Comparison of ENCODE assay signal across 9 cellular contexts in genomic region chr11:75667831-75668507, GRCh38. TPM values are rescaled to one million over a fixed set of nuclear protein-coding genes. Genes with fewer than 3 reads are reported as not detected.
DNase-seq lines count a peak whose midpoint lies in the region; ATAC-seq and TF ChIP-seq lines count a peak whose summit lies in the region.
"Had no signal": no experiment of that assay in that cellular context is flagged by ENCODE, and none has a peak within 500 bp of the region (broad histone marks: within the 10 kb centered on the region; RNA-seq: fewer than 3 reads in every experiment).

No MANE protein-coding gene starts in this region.

- 6 to 9% methylated on average over 8 to 9 of the region's 77 CpGs for WGBS in esophagus squamous epithelium, 2 donors

- H3K36me3 Mint-ChIP-seq in IgD-negative memory B cell: no peaks in the 10 kb centered on the region
- 0 out of 2 replicates have a peak, but pooled peaks cover 3% of the 10 kb centered on the region for H3K36me3 Mint-ChIP-seq in WTC11
- no peaks in the 10 kb centered on the region for H3K36me3 Mint-ChIP-seq in type B pancreatic cell

- no peaks in the 10 kb centered on the region for H3K9me3 ChIP-seq in esophagus squamous epithelium
- H3K9me3 ChIP-seq in mucosa of descending colon: no peaks in the 10 kb centered on the region

- ATAC-seq in WTC11 (peak; percentile 20), mucosa of descending colon (peak; percentile 50), GM19035 (IDR thresholded peaks at IDR 0.05; ENCODE audit: unreplicated experiment) (no peak)

- H3K27me3 Mint-ChIP-seq in IgD-negative memory B cell (peaks cover 40% of the 10 kb centered on the region), WTC11 (ENCODE audit: low read depth) (peaks cover 85% of the 10 kb centered on the region), type B pancreatic cell (peaks cover 85% of the 10 kb centered on the region)

- CTCF ChIA-PET in WTC11 (lab: Charles Lee): interaction anchor here (0.8 to 1.7 kb wide), 8 partner anchors 22 to 84 kb away, joined by 3 to 9 read pairs (median 5); no protein-coding TSS in a partner anchor

- TF ChIP-seq CTCF in WTC11 (IDR thresholded peaks at IDR 0.05) (no peak), esophagus squamous epithelium (IDR thresholded peaks at IDR 0.05) (no peak), mucosa of descending colon (IDR thresholded peaks at IDR 0.05) (no peak), type B pancreatic cell (conservative IDR thresholded peaks at IDR 0.05) (no peak)

- DNase-seq in Daoy (ENCODE audit: low read depth): peak; percentile 64
- peak; percentile 74 for DNase-seq in WTC11 (ENCODE audit: low spot score)
- DNase-seq in esophagus squamous epithelium (lab: John Stamatoyannopoulos, UW): no peak
- DNase-seq in mucosa of descending colon: peak in 2 of 3 donors; percentile 13 to 33
- DNase-seq in type B pancreatic cell (ENCODE audit: extremely low spot score, unreplicated experiment): peak; percentile 75
- DNase-seq in effector CD4-positive, alpha-beta T cell: no peak

- H3K4me1 ChIP-seq in esophagus squamous epithelium: peaks cover 12 to 24% (median 18%) of the 10 kb centered on the region in 3 donors
- peaks cover 8% of the 10 kb centered on the region for H3K4me1 ChIP-seq in mucosa of descending colon (ENCODE audit: low read depth)

- TF ChIP-seq POLR2A in esophagus squamous epithelium (IDR thresholded peaks at IDR 0.05): no peak

- H3K4me3 Mint-ChIP-seq in IgD-negative memory B cell (peak overlapping the region; percentile 81 to 93 (median 88)), WTC11 (peak overlapping the region; percentile 77), type B pancreatic cell (peak overlapping the region; percentile 89)

- POLR2A ChIA-PET in WTC11 (lab: Charles Lee): no interaction called here

- H3K27ac Mint-ChIP-seq in IgD-negative memory B cell (no peak overlapping the region), WTC11 (no peak overlapping the region), type B pancreatic cell (peak overlapping the region; percentile 85)

- peak overlapping the region; percentile 34 to 67 (median 44) for H3K4me3 ChIP-seq in esophagus squamous epithelium
- no peak overlapping the region for H3K4me3 ChIP-seq in mucosa of descending colon
- H3K4me3 ChIP-seq: SK-N-MC had no signal

- H3K27me3 ChIP-seq in esophagus squamous epithelium: peaks cover 3 to 96% (median 8%) of the 10 kb centered on the region in 4 donors

- H3K27ac ChIP-seq in esophagus squamous epithelium: peak overlapping the region in 2 of 4 donors; percentile 54 to 65
- H3K27ac ChIP-seq: SK-N-MC had no signal

- peaks cover 3 to 8% (median 5%) of the 10 kb centered on the region in 3 donors for H3K4me1 Mint-ChIP-seq in IgD-negative memory B cell
- peaks cover 31% of the 10 kb centered on the region for H3K4me1 Mint-ChIP-seq in WTC11
- peaks cover 5% of the 10 kb centered on the region for H3K4me1 Mint-ChIP-seq in type B pancreatic cell (ENCODE audit: unreplicated experiment)

- H3K36me3 ChIP-seq in esophagus squamous epithelium: no peaks in the 10 kb centered on the region
- no peaks in the 10 kb centered on the region for H3K36me3 ChIP-seq in mucosa of descending colon (ENCODE audit: low read depth)

- intact Hi-C loops in esophagus squamous epithelium (cut with DNase I) (no loop called here), mucosa of descending colon (cut with DNase I, micrococcal nuclease) (no loop called here)

- H3K9me3 Mint-ChIP-seq in IgD-negative memory B cell (peaks cover 0 to 5% (median 0%) of the 10 kb centered on the region in 3 donors), WTC11 (no peaks in the 10 kb centered on the region), type B pancreatic cell (no peaks in the 10 kb centered on the region)

TF ChIP-seq in WTC11, 78 proteins besides CTCF, POLR2A, EP300 and RAD21 (continues in another document):
- TF ChIP-seq MLX (CRISPR knock-in tag; IDR thresholded peaks at IDR 0.05): no peak
- TF ChIP-seq USF2 (CRISPR knock-in tag; IDR thresholded peaks at IDR 0.05): no peak
- no peak for TF ChIP-seq ZNF512 (CRISPR knock-in tag; IDR thresholded peaks at IDR 0.05; ENCODE audit: borderline replicate concordance)
- no peak for TF ChIP-seq ZNF317 (CRISPR knock-in tag; IDR thresholded peaks at IDR 0.05; ENCODE audit: borderline replicate concordance, low read depth)
- no peak for TF ChIP-seq TEAD4 (CRISPR knock-in tag; IDR thresholded peaks at IDR 0.05)
- TF ChIP-seq ATF3 (CRISPR knock-in tag; conservative IDR thresholded peaks at IDR 0.05): no peak
- TF ChIP-seq ZNF425 (CRISPR knock-in tag; conservative IDR thresholded peaks at IDR 0.05): no peak
- TF ChIP-seq KAT7 (CRISPR knock-in tag; IDR thresholded peaks at IDR 0.05; ENCODE audit: borderline replicate concordance): no peak

RNA-seq across cellular contexts. Expression of gene MAP6, which starts 0.9 kb away (rescaled TPM):
- 0.36 and 0.40 TPM in 2 replicates for total RNA-seq in Daoy (2014; rRNA removed; shearing (Covaris generic))
- 0.53 TPM for polyA plus RNA-seq in IgD-negative memory B cell
- total RNA-seq in WTC11 (2021) (0.27 to 0.90 TPM (median 0.55 TPM) in 3 replicates), esophagus squamous epithelium (1 to 10 TPM in 1 of 4 donors, under 1 TPM in 3; 0.18 to 3.6 (median 0.34) TPM), mucosa of descending colon (10 to 100 TPM in 1 of 3 donors, 1 to 10 TPM in 1, under 1 TPM in 1; 0.84 to 17.7 (median 1.9) TPM), type B pancreatic cell (ENCODE audit: low replicate concordance) (4.3 and 30.5 TPM in 2 replicates)

RNA-seq across cellular contexts. Expression of gene MOGAT2, which starts 49.7 kb away (rescaled TPM):
- total RNA-seq in Daoy (2014; rRNA removed; shearing (Covaris generic)): not detected in 2 replicates
- not detected for polyA plus RNA-seq in IgD-negative memory B cell
- total RNA-seq in WTC11 (2021) (0.09 to 0.11 TPM in 2 of 3 replicates, not detected in the other), esophagus squamous epithelium (not detected), mucosa of descending colon (100 to 1,000 TPM in 2 of 3 donors, 10 to 100 TPM in 1; 86.4 to 247 (median 192) TPM), type B pancreatic cell (ENCODE audit: low replicate concordance) (1.2 and 2.2 TPM in 2 replicates)

Comparison
In these comparisons a context has a peak if more than half of its experiments do, and no peak if none do; other contexts are left out.
1. DNase-seq: peak in Daoy (single experiment), WTC11 (single experiment), mucosa of descending colon (2 of 3) and type B pancreatic cell (single experiment); none in esophagus squamous epithelium (single experiment) and effector CD4-positive, alpha-beta T cell (single experiment).
2. RNA of gene MOGAT2, which starts 49.7 kb away (total RNA-seq): 86.4 to 247 TPM in mucosa of descending colon; 1.2 to 2.2 TPM in type B pancreatic cell, not detected in Daoy, 0.09 to 0.11 TPM in WTC11 and not detected in esophagus squamous epithelium; every median in the first group is over 10 times any median in the second.
3. Peak in every context shown above with its lines, with median percentiles within 50 percentile points of each other: H3K4me3 Mint-ChIP-seq.